In genomic region chr10:27240212-27240890, GRCh38 we compare ENCODE assay signal across 8 cellular contexts. TPM values are rescaled to one million over a fixed set of nuclear protein-coding genes. Genes with fewer than 3 reads are reported as not detected.
DNase-seq lines count a peak whose midpoint lies in the region; ATAC-seq and TF ChIP-seq lines count a peak whose summit lies in the region.

TSS of gene ACBD5 (minus strand) at chr10:27240797. CDS start at chr10:27240688, 109 bp downstream.

- peak within 1 kb of the TSS; percentile 88 for H3K27ac ChIP-seq in KOPT-K1 (ENCODE audit: low read depth, low read length, poor library complexity, severe bottlenecking)

- H3K36me3 Mint-ChIP-seq in nephron (ENCODE audit: low read depth), result peaks cover 3% of the 10 kb centered on the region

- DNase-seq in Daoy (ENCODE audit: low read depth) (peak; percentile 76), SHP77 treated with DMSO at 0.1 percent for 48 hours (lab: John Stamatoyannopoulos, UW) (peak; percentile 47), activated gamma-delta T cell (lab: John Stamatoyannopoulos, UW) (peak; percentile 62), fibroblast of the conjunctiva (ENCODE audit: low read depth) (peak; percentile 75)

- peak; percentile 43 for ATAC-seq in GM21737 (IDR thresholded peaks at IDR 0.05; ENCODE audit: unreplicated experiment)

- peak within 1 kb of the TSS; percentile 95 to 100 (median 100) for H3K27ac Mint-ChIP-seq in nephron

- TF ChIP-seq CTCF in nephron (IDR thresholded peaks at IDR 0.05; ENCODE audit: unreplicated experiment in 3 of 3) (no peak), subcutaneous adipose tissue (IDR thresholded peaks at IDR 0.05; ENCODE audit: low read depth) (no peak)

- 0 out of 2 replicates have a peak, but pooled peaks cover 3% of the 10 kb centered on the region for H3K36me3 ChIP-seq in KOPT-K1 (ENCODE audit: insufficient read depth, low read length)

- no peaks in the 10 kb centered on the region for H3K9me3 ChIP-seq in KOPT-K1 (ENCODE audit: insufficient read depth, low read length, poor library complexity, severe bottlenecking)

- peak within 1 kb of the TSS; percentile 91 to 97 (median 95) for H3K4me3 Mint-ChIP-seq in nephron

- H3K4me1 Mint-ChIP-seq in nephron, result peaks cover 24% of the 10 kb centered on the region

- H3K9me3 Mint-ChIP-seq in nephron, result no peaks in the 10 kb centered on the region

- H3K27me3 Mint-ChIP-seq in nephron (ENCODE audit: low read depth), result no peaks in the 10 kb centered on the region

RNA-seq across cellular contexts. Expression of gene ACBD5, which starts in this region (rescaled TPM):
- total RNA-seq in Daoy (2014; rRNA removed; shearing (Covaris generic)), result 16.9 and 32.6 TPM in 2 replicates
- total RNA-seq in subcutaneous adipose tissue, result 10 to 100 TPM; 23.0 to 30.8 (median 25.6) TPM

Comparison
In these comparisons a context has a peak if more than half of its experiments do, and no peak if none do; other contexts are left out.
1. Peak in every context shown above with its lines: DNase-seq, ATAC-seq and H3K27ac ChIP-seq.